Comparison of ENCODE assay signal across 14 cellular contexts in the genomic region with DNA sequence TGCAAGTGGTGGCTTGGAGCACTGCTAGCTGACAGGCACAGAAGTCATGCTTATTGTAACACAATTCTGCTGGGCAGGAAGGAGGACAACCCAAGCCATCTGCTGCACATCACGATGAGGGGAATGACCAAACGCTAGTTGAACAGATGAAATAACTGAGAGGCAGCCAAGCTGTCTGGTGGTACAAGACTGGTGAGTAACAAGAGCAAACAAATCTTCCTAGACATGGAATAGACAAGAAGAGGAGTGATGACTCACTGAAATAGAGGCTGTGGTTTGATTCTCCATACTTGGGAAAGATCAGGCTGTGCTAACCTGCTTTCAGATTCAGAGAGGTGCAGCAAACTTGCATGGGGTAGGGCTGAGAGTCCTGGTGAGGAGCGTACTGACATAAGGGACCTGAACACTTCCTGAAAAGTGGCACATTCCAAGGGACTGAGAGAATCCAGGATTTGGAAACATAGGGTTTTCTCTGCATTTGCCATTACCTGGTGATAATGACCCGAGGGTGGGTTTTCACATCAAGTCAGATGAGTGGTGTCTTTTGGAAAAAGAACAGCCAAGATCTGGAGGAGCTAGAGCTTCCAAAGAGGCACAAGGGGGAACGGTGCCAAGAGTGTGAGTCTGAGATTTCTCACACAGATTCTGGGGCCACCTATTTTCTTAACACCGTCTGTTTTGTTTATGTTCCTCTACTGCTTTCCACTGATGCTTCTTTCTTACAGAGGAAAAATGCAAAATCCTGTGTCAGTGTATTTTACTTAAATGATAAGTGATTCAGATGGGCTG.
DNase-seq lines count a peak whose midpoint lies in the region; ATAC-seq, FAIRE-seq and TF ChIP-seq lines count a peak whose summit lies in the region.
"Had no signal": no experiment of that assay in that cellular context is flagged by ENCODE, and none has a peak within 500 bp of the region (broad histone marks: within the 10 kb centered on the region; RNA-seq: fewer than 3 reads in every experiment).

No MANE protein-coding gene starts in this region.

- no peaks in the 10 kb centered on the region for H4K20me1 ChIP-seq in hepatocyte (ENCODE audit: insufficient read depth, poor library complexity, severe bottlenecking)

- H3K36me3 ChIP-seq in hepatocyte (replicated peaks; ENCODE audit: insufficient read depth, low read depth): no peaks in the 10 kb centered on the region
- no peaks in the 10 kb centered on the region for H3K36me3 ChIP-seq in BE2C

- POLR2A ChIA-PET in AG04449 (lab: Yijun Ruan, JAX): no interaction called here

- H2AFZ ChIP-seq in hepatocyte: no peak overlapping the region

- H3K27me3 ChIP-seq in hepatocyte (no peaks in the 10 kb centered on the region), BE2C (no peaks in the 10 kb centered on the region)

- 55% methylated on average over 6 of the region's 6 CpGs for WGBS in hepatocyte (ENCODE audit: low lambda C conversion rate, missing lambda C conversion rate)

- no peak for ATAC-seq in GM18519 (IDR thresholded peaks at IDR 0.05; ENCODE audit: low FRiP score, unreplicated experiment)
- ATAC-seq: stimulated activated memory B cell treated with anti-CD40 and anti-IgM and Interleukin-4, amounts not matched to agents 10 μg/mL and 1 μg/mL and 100 μg/mL, for 72 hours had no signal

- H3K4me3 ChIP-seq in AG04449 (ENCODE audit: low read depth, low read length) (no peak overlapping the region), hepatocyte (no peak overlapping the region), BE2C (ENCODE audit: low read depth, low read length) (no peak overlapping the region)

- CTCF ChIA-PET in AG04449 (lab: Yijun Ruan, JAX): no interaction called here

- no peaks in the 10 kb centered on the region for H3K9me3 ChIP-seq in hepatocyte (ENCODE audit: low read depth)
- H3K9me3 ChIP-seq in BE2C: no peaks in the 10 kb centered on the region; the same call in 1 of the 2 replicates

- H3K4me1 ChIP-seq in hepatocyte (ENCODE audit: insufficient read depth): no peaks in the 10 kb centered on the region
- H3K4me1 ChIP-seq in BE2C: no peaks in the 10 kb centered on the region

- no peaks in the 10 kb centered on the region for H3K9me2 ChIP-seq in hepatocyte (replicated peaks; ENCODE audit: insufficient read depth)

- peak; percentile 87 for DNase-seq in AG04449 (ENCODE audit: low read depth, low spot score)
- DNase-seq in HS-5 (ENCODE audit: low read depth): peak; percentile 64
- DNase-seq in amniotic epithelial cell (ENCODE audit: low read depth): peak; percentile 92
- peak; percentile 25 for DNase-seq in hepatocyte (ENCODE audit: low spot score)
- DNase-seq in frontal cortex (ENCODE audit: low spot score in 2 of 2): no peak
- DNase-seq in KG1 (lab: John Stamatoyannopoulos, UW): no peak
- no peak for DNase-seq in BE2C
- DNase-seq: activated T-cell treated with anti-CD3 and anti-CD28 coated beads, Interleukin-2, amount 50 U/mL, for 24 hours; hippocampal formation; naive B cell; NCI-H774; stimulated activated CD4-positive, alpha-beta T cell treated with anti-CD3 and anti-CD28 coated beads, Interleukin-15, amount 100 ng/mL, for 24 hours had no signal

- no peak overlapping the region for H3K4me2 ChIP-seq in hepatocyte

- TF ChIP-seq CTCF in AG04449 (IDR thresholded peaks at IDR 0.05; ENCODE audit: insufficient read depth, low read length, missing control alignments): no peak
- no peak for TF ChIP-seq CTCF in hepatocyte (IDR thresholded peaks at IDR 0.05; ENCODE audit: poor library complexity)
- TF ChIP-seq CTCF in BE2C (IDR thresholded peaks at IDR 0.05; ENCODE audit: low read depth, low read length): no peak

- no peaks in the 10 kb centered on the region for H3K79me2 ChIP-seq in hepatocyte

- H3K27ac ChIP-seq in hepatocyte: no peak overlapping the region

- FAIRE-seq in frontal cortex (lab: Jason Lieb, UNC): no peak

Comparison
In these comparisons a context has a peak if more than half of its experiments do, and no peak if none do; other contexts are left out.
1. DNase-seq: peak in AG04449 (single experiment), HS-5 (single experiment), amniotic epithelial cell (single experiment) and hepatocyte (single experiment); none in frontal cortex (0 of 2), KG1 (single experiment) and BE2C (single experiment).